16 cellular contexts compared by ENCODE assay signal in genomic region chr2:109367679-109368078, GRCh38.
DNase-seq lines count a peak whose midpoint lies in the region; ATAC-seq and TF ChIP-seq lines count a peak whose summit lies in the region.
"Had no signal": no experiment of that assay in that cellular context is flagged by ENCODE, and none has a peak within 500 bp of the region (broad histone marks: within the 10 kb centered on the region; RNA-seq: fewer than 3 reads in every experiment).

No MANE protein-coding gene starts in this region.

- peak overlapping the region in 1 of 4 donors; percentile 35 for H3K27ac ChIP-seq in gastrocnemius medialis

- peak; percentile 51 to 68 for ATAC-seq in gastrocnemius medialis
- ATAC-seq in GM18519 (IDR thresholded peaks at IDR 0.05; ENCODE audit: low FRiP score, unreplicated experiment), result no peak

- no peaks in the 10 kb centered on the region for H3K9me3 Mint-ChIP-seq in nephron progenitor cell
- H3K9me3 Mint-ChIP-seq: CD4-positive, alpha-beta memory T cell; HFFc6 had no signal

- peaks cover 20 to 23% of the 10 kb centered on the region in 2 donors for H3K4me1 ChIP-seq in gastrocnemius medialis
- H3K4me1 ChIP-seq: HAP-1 had no signal

- H3K27me3 ChIP-seq in gastrocnemius medialis, result no peaks in the 10 kb centered on the region

- no peak overlapping the region for H3K4me3 ChIP-seq in gastrocnemius medialis
- H3K4me3 ChIP-seq: HAP-1 had no signal

- in situ Hi-C loops in gastrocnemius medialis (cut with MboI; ENCODE audit: low sequenced_read_pairs in 4 of 4), result no loop called here

- H3K27me3 Mint-ChIP-seq in nephron progenitor cell (ENCODE audit: low read depth, poor library complexity), result peaks cover 3% of the 10 kb centered on the region

- peak overlapping the region; percentile 53 for H3K27ac Mint-ChIP-seq in nephron progenitor cell
- H3K27ac Mint-ChIP-seq: CD4-positive, alpha-beta memory T cell; HFFc6 had no signal

- no peaks in the 10 kb centered on the region for H3K9me3 ChIP-seq in gastrocnemius medialis
- H3K9me3 ChIP-seq: HAP-1 had no signal

- no peak for DNase-seq in nephron progenitor cell
- no peak for DNase-seq in gastrocnemius medialis
- peak; percentile 8 for DNase-seq in ureter (ENCODE audit: low spot score)
- DNase-seq in SK-N-DZ (ENCODE audit: low spot score), result no peak
- no peak for DNase-seq in activated CD4-positive, alpha-beta T cell treated with anti-CD3 and anti-CD28 coated beads, Interleukin-2, amount 50 U/mL, for 4 hours
- DNase-seq: C1 segment of cervical spinal cord; Calu3; CD4-positive, alpha-beta memory T cell; COR-L47; DMS53; DMS79 treated with DMSO at 0.1 percent for 48 hours; GF-D8; GOT3; HFFc6 had no signal

- no peaks in the 10 kb centered on the region for H3K36me3 ChIP-seq in gastrocnemius medialis
- H3K36me3 ChIP-seq: HAP-1 had no signal

- H3K36me3 Mint-ChIP-seq in nephron progenitor cell (ENCODE audit: low read depth), result peaks cover under 1% of the 10 kb centered on the region
- H3K36me3 Mint-ChIP-seq: CD4-positive, alpha-beta memory T cell had no signal

- TF ChIP-seq POLR2A in gastrocnemius medialis (IDR thresholded peaks at IDR 0.05), result no peak

- TF ChIP-seq CTCF in nephron progenitor cell (IDR thresholded peaks at IDR 0.05), result no peak
- TF ChIP-seq CTCF in gastrocnemius medialis (IDR thresholded peaks at IDR 0.05 in 4 of 5, conservative IDR thresholded peaks at IDR 0.05 in 1 of 5), result no peak

- intact Hi-C loops in gastrocnemius medialis (cut with DNase I; ENCODE audit: low total_unique reads), result no loop called here

- H3K4me1 Mint-ChIP-seq in nephron progenitor cell, result peaks cover 47% of the 10 kb centered on the region
- H3K4me1 Mint-ChIP-seq: CD4-positive, alpha-beta memory T cell had no signal

- no peak overlapping the region for H3K4me3 Mint-ChIP-seq in nephron progenitor cell
- H3K4me3 Mint-ChIP-seq: CD4-positive, alpha-beta memory T cell; HFFc6 had no signal
